ENCODE assay signal across 1 cellular context in genomic region chr1:101043776-101044175, GRCh38.
TF ChIP-seq lines count a peak whose summit lies in the region.

No MANE protein-coding gene starts in this region.

TF ChIP-seq in GM23338, 12 proteins besides CTCF, POLR2A, EP300 and RAD21 (continued from another document):
- TF ChIP-seq ZNF462 (CRISPR knock-in tag; IDR thresholded peaks at IDR 0.05) (no peak), ETS1 (IDR thresholded peaks at IDR 0.05) (no peak), STAT1 (IDR thresholded peaks at IDR 0.05; ENCODE audit: unreplicated experiment) (no peak), CREB1 (CRISPR knock-in tag; IDR thresholded peaks at IDR 0.05; ENCODE audit: low read depth) (no peak), POLR2AphosphoS5 (IDR thresholded peaks at IDR 0.05; ENCODE audit: low read depth) (no peak), REST (IDR thresholded peaks at IDR 0.05; ENCODE audit: unreplicated experiment) (no peak)
